13 cellular contexts compared by ENCODE assay signal in genomic region chr2:15472133-15472532, GRCh38.
DNase-seq lines count a peak whose midpoint lies in the region; ATAC-seq, FAIRE-seq and TF ChIP-seq lines count a peak whose summit lies in the region.
"Had no signal": no experiment of that assay in that cellular context is flagged by ENCODE, and none has a peak within 500 bp of the region (broad histone marks: within the 10 kb centered on the region; RNA-seq: fewer than 3 reads in every experiment).

No MANE protein-coding gene starts in this region.

- BruUV-seq in Caco-2 (replicated peaks; lab: Mats Ljungman, UMichigan) (no TSS peak), HepG2 (replicated peaks; lab: Mats Ljungman, UMichigan) (no TSS peak)

- no peaks in the 10 kb centered on the region for H3K4me1 ChIP-seq in Caco-2
- no peaks in the 10 kb centered on the region for H3K4me1 ChIP-seq in HepG2 (ENCODE audit: insufficient read depth, low read length)
- H3K4me1 ChIP-seq: pancreas had no signal

- no peaks in the 10 kb centered on the region for H3K4me1 Mint-ChIP-seq in Caco-2 (ENCODE audit: low read depth, unreplicated experiment)

- H3K9me3 ChIP-seq in Caco-2 (no peaks in the 10 kb centered on the region), HepG2 (ENCODE audit: low read length) (no peaks in the 10 kb centered on the region)
- H3K9me3 ChIP-seq: pancreas had no signal

- H3K27me3 Mint-ChIP-seq in Caco-2 (ENCODE audit: insufficient read depth, unreplicated experiment) = no peaks in the 10 kb centered on the region

- no peak overlapping the region for H3K9ac ChIP-seq in HepG2 (ENCODE audit: insufficient read depth, low read depth, low read length)

- intact Hi-C loops in Caco-2 (cut with micrococcal nuclease; ENCODE audit: unreplicated experiment) (no loop called here), HepG2 (cut with micrococcal nuclease; ENCODE audit: unreplicated experiment) (no loop called here)

- no peaks in the 10 kb centered on the region; the same call in 1 of the 2 replicates for H3K36me3 ChIP-seq in Caco-2 (ENCODE audit: control insufficient read depth, insufficient read depth, low read length)
- H3K36me3 ChIP-seq in kidney epithelial cell (ENCODE audit: control insufficient read depth, insufficient read depth, low read length) = no peaks in the 10 kb centered on the region
- peaks cover 8 to 38% of the 10 kb centered on the region in 2 experiments for H3K36me3 ChIP-seq in HepG2 (replicated peaks in 1 of 2; ENCODE audit: control insufficient read depth in 1 of 2, insufficient read depth in 2 of 2, low read length in 2 of 2)

- TF ChIP-seq EP300 in HepG2 (IDR thresholded peaks at IDR 0.05; ENCODE audit: low read depth in 2 of 2, low read length in 2 of 2) (no peak), HepG2 (CRISPR knock-in tag; IDR thresholded peaks at IDR 0.05; ENCODE audit: borderline replicate concordance) (no peak)

- 97% methylated on average over 3 of the region's 3 CpGs for WGBS in HepG2 (ENCODE audit: low lambda C conversion rate)

- POLR2A ChIA-PET in Caco-2 (lab: Charles Lee) (no interaction called here), HepG2 (lab: Yijun Ruan, JAX) (no interaction called here)

- FAIRE-seq in HepG2 (lab: Jason Lieb, UNC) = no peak
- FAIRE-seq: pancreas had no signal

- no peak overlapping the region for H3K4me2 ChIP-seq in HepG2 (ENCODE audit: low read depth, low read length)

- no peaks in the 10 kb centered on the region for H4K20me1 ChIP-seq in HepG2 (ENCODE audit: insufficient read depth, low read length)

- TF ChIP-seq RAD21 in HepG2 (CRISPR knock-in tag; IDR thresholded peaks at IDR 0.05) = no peak

- H2AFZ ChIP-seq in HepG2 (ENCODE audit: low read length) = no peak overlapping the region

- CTCF ChIA-PET in Caco-2 (lab: Charles Lee) (no interaction called here), HepG2 (lab: Yijun Ruan, JAX; ENCODE audit: low intra/inter-chr PET ratio, low total read pairs) (no interaction called here)

- H3K79me2 ChIP-seq in HepG2 (ENCODE audit: insufficient read depth, low read length) = no peaks in the 10 kb centered on the region

- H3K27me3 ChIP-seq in Caco-2 (replicated peaks; ENCODE audit: control insufficient read depth, insufficient read depth, low read length) = no peaks in the 10 kb centered on the region
- H3K27me3 ChIP-seq in kidney epithelial cell (ENCODE audit: control insufficient read depth, insufficient read depth, low read length) = no peaks in the 10 kb centered on the region
- no peaks in the 10 kb centered on the region for H3K27me3 ChIP-seq in HepG2 (ENCODE audit: control insufficient read depth in 1 of 2, insufficient read depth in 2 of 2, low read length in 2 of 2)
- H3K27me3 ChIP-seq: pancreas had no signal

- TF ChIP-seq CTCF in Caco-2 (IDR thresholded peaks at IDR 0.05; ENCODE audit: insufficient read depth in 1 of 2, low read depth in 1 of 2, low read length in 1 of 2, severe bottlenecking in 1 of 2, unreplicated experiment in 1 of 2) = no peak
- TF ChIP-seq CTCF in kidney epithelial cell (IDR thresholded peaks at IDR 0.05; ENCODE audit: insufficient read depth, low read length, poor library complexity, severe bottlenecking) = no peak
- TF ChIP-seq CTCF in HepG2 (CRISPR knock-in tag; IDR thresholded peaks at IDR 0.05) = no peak

- DNase-seq in Caco-2 = no peak
- peak; percentile 24 for DNase-seq in Daoy (ENCODE audit: low read depth)
- peak; percentile 92 for DNase-seq in NCI-H510A treated with DMSO at 0.1 percent for 48 hours (lab: John Stamatoyannopoulos, UW)
- peak; percentile 10 for DNase-seq in kidney epithelial cell (ENCODE audit: low read depth)
- DNase-seq in activated T-cell treated with anti-CD3 and anti-CD28 coated beads, Interleukin-2, amount 50 U/mL, for 1 hour = no peak
- no peak for DNase-seq in HepG2 (ENCODE audit: low spot score)
- DNase-seq: activated CD4-positive, alpha-beta T cell treated with anti-CD3 and anti-CD28 coated beads for 4 hours; activated CD8-positive, alpha-beta memory T cell treated with anti-CD3 and anti-CD28 coated beads, Interleukin-2, amount 50 U/mL, for 4 hours; NCI-H146; pancreas; stimulated activated CD4-positive, alpha-beta T cell treated with anti-CD3 and anti-CD28 coated beads, Interleukin-4, amount 100 ng/mL, for 1 hour had no signal

- H3K27ac ChIP-seq in HepG2 (ENCODE audit: extremely low read length, insufficient read depth, low read length) = no peak overlapping the region
- H3K27ac ChIP-seq: pancreas, SK-N-MC had no signal

- ATAC-seq in GM21786 (IDR thresholded peaks at IDR 0.05; ENCODE audit: unreplicated experiment) = no peak
- no peak for ATAC-seq in HepG2

- H3K36me3 Mint-ChIP-seq in Caco-2 (ENCODE audit: insufficient read depth, unreplicated experiment) = peaks cover 12% of the 10 kb centered on the region

- in situ Hi-C loops in HepG2 (cut with HindIII; ENCODE audit: extremely low pct_ligation_motif_present, low pct_unique_long_range_greater_than_20kb) = no loop called here

- TF ChIP-seq POLR2A in HepG2 (IDR thresholded peaks at IDR 0.05; ENCODE audit: insufficient read depth in 1 of 2, low read depth in 2 of 2, low read length in 2 of 2) = no peak

- peak overlapping the region; percentile 48 for H3K27ac Mint-ChIP-seq in Caco-2 (ENCODE audit: unreplicated experiment)

- H3K4me3 ChIP-seq in Caco-2 (ENCODE audit: low read depth, low read length) (no peak overlapping the region), kidney epithelial cell (ENCODE audit: low read depth, low read length) (no peak overlapping the region), HepG2 (replicated peaks in 1 of 3; ENCODE audit: insufficient read depth in 1 of 3, low read depth in 2 of 3, low read length in 3 of 3) (no peak overlapping the region)
- H3K4me3 ChIP-seq: pancreas, SK-N-MC had no signal

- H3K9me3 Mint-ChIP-seq in Caco-2 (ENCODE audit: unreplicated experiment) = no peaks in the 10 kb centered on the region

- H3K4me3 Mint-ChIP-seq in Caco-2 (ENCODE audit: unreplicated experiment) = no peak overlapping the region

TF ChIP-seq in HepG2, 621 proteins besides CTCF, POLR2A, EP300 and RAD21 (continues in another document):
- TF ChIP-seq HOXA7 (CRISPR knock-in tag; IDR thresholded peaks at IDR 0.05) (no peak), GABPA (IDR thresholded peaks at IDR 0.05; ENCODE audit: low read depth, low read length) (no peak), GABPA (CRISPR knock-in tag; IDR thresholded peaks at IDR 0.05; ENCODE audit: low read depth) (no peak), ZNF780A (CRISPR knock-in tag; IDR thresholded peaks at IDR 0.05) (no peak), LBX2 (CRISPR knock-in tag; IDR thresholded peaks at IDR 0.05; ENCODE audit: borderline replicate concordance) (no peak), RFXANK (CRISPR knock-in tag; IDR thresholded peaks at IDR 0.05) (no peak), ZNF646 (CRISPR knock-in tag; IDR thresholded peaks at IDR 0.05) (no peak), SETDB1 (CRISPR knock-in tag; IDR thresholded peaks at IDR 0.05; ENCODE audit: borderline replicate concordance) (no peak), STAT5B (CRISPR knock-in tag; IDR thresholded peaks at IDR 0.05) (no peak), ZFP90 (CRISPR knock-in tag; IDR thresholded peaks at IDR 0.05; ENCODE audit: borderline replicate concordance) (no peak)

Comparison
In these comparisons a context has a peak if more than half of its experiments do, and no peak if none do; other contexts are left out.
1. DNase-seq: peak in Daoy (single experiment), NCI-H510A treated with DMSO at 0.1 percent for 48 hours (single experiment) and kidney epithelial cell (single experiment); none in Caco-2 (0 of 2), activated T-cell treated with anti-CD3 and anti-CD28 coated beads, Interleukin-2, amount 50 U/mL, for 1 hour (single experiment) and HepG2 (single experiment).